Comparison of ENCODE assay signal across 35 cellular contexts in the genomic region with DNA sequence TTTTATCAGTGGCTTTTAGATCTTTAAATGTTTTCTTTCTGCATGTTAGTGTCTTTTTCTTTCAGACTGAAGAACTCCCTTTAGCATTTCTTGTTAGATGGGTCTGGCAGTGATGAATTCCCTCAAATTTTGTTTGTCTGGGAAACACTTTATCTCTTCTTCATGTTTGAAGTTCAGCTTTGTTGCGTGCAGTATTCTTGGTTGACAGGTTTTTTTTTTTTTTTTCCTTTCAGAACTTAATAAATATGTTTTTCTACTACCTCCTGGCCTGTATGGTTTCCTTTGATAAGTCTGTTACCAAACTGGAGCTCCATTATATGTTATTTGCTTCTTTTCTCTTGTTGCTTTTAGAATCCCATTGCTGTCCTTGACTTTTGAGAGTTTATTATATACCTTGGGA.
"Had no signal": no experiment of that assay in that cellular context is flagged by ENCODE, and none has a peak within 500 bp of the region (broad histone marks: within the 10 kb centered on the region; RNA-seq: fewer than 3 reads in every experiment).

No MANE protein-coding gene starts in this region.

- DNase-seq: Kasumi-1, MG63, MM.1S, MV-4-11, NCI-H1048, NCI-H1092, NCI-H1092 treated with DMSO at 0.1 percent for 48 hours, NCI-H1105, NCI-H1105 treated with DMSO at 0.1 percent for 48 hours, NCI-H1417, NCI-H1417 treated with DMSO at 0.1 percent for 48 hours, NCI-H1436, NCI-H1436 treated with DMSO at 0.1 percent for 48 hours, NCI-H146, NCI-H1694, NCI-H1694 treated with DMSO at 0.1 percent for 48 hours, NCI-H187, NCI-H187 treated with DMSO at 0.1 percent for 48 hours, NCI-H1930, NCI-H2029, NCI-H2029 treated with DMSO at 0.1 percent for 48 hours, NCI-H2081, NCI-H2081 treated with DMSO at 0.1 percent for 48 hours, NCI-H2107, NCI-H2171, NCI-H2171 treated with DMSO at 0.1 percent for 48 hours, NCI-H2227 treated with DMSO at 0.1 percent for 48 hours, NCI-H226, NCI-H345, NCI-H446, NCI-H446 treated with DMSO at 0.1 percent for 48 hours, NCI-H510A, NCI-H510A treated with DMSO at 0.1 percent for 48 hours, NCI-H524, NCI-H524 treated with DMSO at 0.1 percent for 48 hours had no signal

- H3K36me3 ChIP-seq: MG63 had no signal

- H3K4me3 ChIP-seq: MG63 had no signal
